8 cellular contexts compared by ENCODE assay signal in genomic region chr10:92822060-92822634, GRCh38. TPM values are rescaled to one million over a fixed set of nuclear protein-coding genes. Genes with fewer than 3 reads are reported as not detected.
A peak's percentile ranks its signal among the peaks of the same experiment; 100 is the strongest.
DNase-seq lines count a peak whose midpoint lies in the region; ATAC-seq lines count a peak whose summit lies in the region.

No MANE protein-coding gene starts in this region.

- no peaks in the 10 kb centered on the region for H3K27me3 ChIP-seq in MG63
- H3K27me3 ChIP-seq in neuron (ENCODE audit: insufficient read depth, low read length), result no peaks in the 10 kb centered on the region
- no peaks in the 10 kb centered on the region for H3K27me3 ChIP-seq in CD4-positive, alpha-beta memory T cell (ENCODE audit: insufficient read depth, low read length)

- no peak overlapping the region for H3K27ac Mint-ChIP-seq in CD4-positive, alpha-beta memory T cell

- ATAC-seq in GM19324 (IDR thresholded peaks at IDR 0.05; ENCODE audit: low FRiP score, unreplicated experiment) (no peak), left colon (no peak)

- POLR2A ChIA-PET in CD4-positive, alpha-beta memory T cell (lab: Charles Lee; ENCODE audit: partially characterized antibody), result no interaction called here

- H3K4me1 ChIP-seq in neuron (ENCODE audit: insufficient read depth, low read length), result peaks cover 8% of the 10 kb centered on the region
- peaks cover 11% of the 10 kb centered on the region for H3K4me1 ChIP-seq in CD4-positive, alpha-beta memory T cell (ENCODE audit: insufficient read depth, low read length)

- CTCF ChIA-PET in CD4-positive, alpha-beta memory T cell (lab: Charles Lee; ENCODE audit: partially characterized antibody), result interaction anchor here (1.2 to 3.3 kb wide), 2 partner anchors 20 to 21 kb away, joined by 3 to 9 read pairs; no protein-coding TSS in a partner anchor

- intact Hi-C loops in CD4-positive, alpha-beta memory T cell (cut with micrococcal nuclease), result no loop called here
- intact Hi-C loops in left colon (cut with DNase I, micrococcal nuclease), result no loop called here

- H3K4me3 ChIP-seq in MG63, result no peak overlapping the region
- H3K4me3 ChIP-seq in neuron (ENCODE audit: low read length), result no peak overlapping the region
- no peak overlapping the region for H3K4me3 ChIP-seq in CD4-positive, alpha-beta memory T cell (ENCODE audit: low read length in 2 of 2)

- in situ Hi-C loops in Caki2 (cut with HindIII; ENCODE audit: low pct_unique_long_range_greater_than_20kb, low sequenced_read_pairs), result no loop called here

- no peaks in the 10 kb centered on the region for H3K36me3 Mint-ChIP-seq in CD4-positive, alpha-beta memory T cell

- H3K4me3 Mint-ChIP-seq in CD4-positive, alpha-beta memory T cell, result no peak overlapping the region

- H3K9me3 ChIP-seq in MG63 (peaks cover 11% of the 10 kb centered on the region), neuron (ENCODE audit: low read length) (no peaks in the 10 kb centered on the region)
- no peaks in the 10 kb centered on the region for H3K9me3 ChIP-seq in CD4-positive, alpha-beta memory T cell (ENCODE audit: control insufficient read depth in 1 of 2, low read length in 2 of 2)

- peaks cover 0 to 2% (median 0%) of the 10 kb centered on the region in 8 donors for H3K9me3 Mint-ChIP-seq in CD4-positive, alpha-beta memory T cell

- DNase-seq in Caki2 (ENCODE audit: low read depth) (peak; percentile 39), MG63 (peak; percentile 47), dermis blood vessel endothelial cell (peak; percentile 95), left colon (no peak), NCI-H2029 treated with DMSO at 0.1 percent for 48 hours (lab: John Stamatoyannopoulos, UW) (no peak)
- no peak for DNase-seq in CD4-positive, alpha-beta memory T cell

- peaks cover 7 to 9% (median 8%) of the 10 kb centered on the region in 4 donors for H3K4me1 Mint-ChIP-seq in CD4-positive, alpha-beta memory T cell

- H3K27ac ChIP-seq in CD4-positive, alpha-beta memory T cell (ENCODE audit: low read depth, low read length), result no peak overlapping the region

- peaks cover under 1% of the 10 kb centered on the region in 2 donors for H3K27me3 Mint-ChIP-seq in CD4-positive, alpha-beta memory T cell

- H3K36me3 ChIP-seq in MG63 (no peaks in the 10 kb centered on the region), neuron (ENCODE audit: insufficient read depth, low read length) (no peaks in the 10 kb centered on the region)
- no peaks in the 10 kb centered on the region for H3K36me3 ChIP-seq in CD4-positive, alpha-beta memory T cell (ENCODE audit: insufficient read depth, low read length)

- peak overlapping the region; percentile 77 for H2AFZ ChIP-seq in neuron (ENCODE audit: low read depth, low read length)

RNA-seq across cellular contexts. Expression of gene EXOC6, which starts 26.2 kb away (rescaled TPM):
- total RNA-seq in Caki2 (2014; rRNA removed; shearing (Covaris generic); ENCODE audit: low replicate concordance), result 5.3 and 9.0 TPM in 2 replicates
- 6.8 and 10.8 TPM in 2 replicates for total RNA-seq in MG63 (2014; rRNA removed; shearing (Covaris generic); ENCODE audit: low replicate concordance)
- total RNA-seq in dermis blood vessel endothelial cell, result 364 and 485 TPM in 2 replicates
- 10 to 100 TPM; 10.5 to 11.4 TPM for total RNA-seq in CD4-positive, alpha-beta memory T cell
- polyA plus RNA-seq in CD4-positive, alpha-beta memory T cell, result 10 to 100 TPM in 1 of 2 donors, 1 to 10 TPM in 1; 4.3 to 11.4 TPM
- total RNA-seq in left colon, result 10 to 100 TPM; 13.2 to 13.6 TPM

Comparison
In these comparisons a context has a peak if more than half of its experiments do, and no peak if none do; other contexts are left out.
1. DNase-seq: peak in Caki2 (single experiment), MG63 (single experiment) and dermis blood vessel endothelial cell (single experiment); none in CD4-positive, alpha-beta memory T cell (0 of 5), left colon (0 of 2) and NCI-H2029 treated with DMSO at 0.1 percent for 48 hours (single experiment).
2. RNA of gene EXOC6, which starts 26.2 kb away (total RNA-seq): 364 to 485 TPM in dermis blood vessel endothelial cell; 13.2 to 13.6 TPM in left colon, 10.5 to 11.4 TPM in CD4-positive, alpha-beta memory T cell, 6.8 to 10.8 TPM in MG63 and 5.3 to 9.0 TPM in Caki2; every median in the first group is over 10 times any median in the second.